ENCODE assay signal across 2 cellular contexts in the genomic region with DNA sequence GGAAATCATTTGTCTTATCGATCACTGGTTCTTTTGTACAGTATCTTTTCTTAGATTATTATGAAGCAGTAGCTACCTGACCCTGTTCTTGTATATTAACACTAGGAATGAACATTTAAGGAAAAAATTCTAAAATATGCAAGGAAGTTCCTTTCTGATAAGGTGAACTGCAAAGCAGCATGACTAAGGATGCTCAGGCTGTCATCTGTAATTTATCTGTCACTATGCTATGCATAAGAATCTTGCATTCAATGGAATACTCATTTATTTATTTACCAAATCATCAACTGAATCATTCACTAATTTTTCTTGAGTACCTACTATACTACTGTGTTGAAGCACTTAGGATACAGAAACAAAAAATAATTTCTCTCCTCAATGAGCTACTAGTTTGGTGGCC.
TF ChIP-seq lines count a peak whose summit lies in the region.

No MANE protein-coding gene starts in this region.

TF ChIP-seq in SK-N-SH, 30 proteins besides CTCF, POLR2A, EP300 and RAD21:
- TF ChIP-seq TCF12 (IDR thresholded peaks at IDR 0.05) (peak; percentile 48; the same call in 1 of the 2 replicates), FOSL2 (IDR thresholded peaks at IDR 0.05; ENCODE audit: borderline replicate concordance, low read depth) (peak; percentile 35; the same call in 1 of the 2 replicates), SIN3A (IDR thresholded peaks at IDR 0.05; ENCODE audit: borderline replicate concordance, low read depth, low read length) (no peak), NRF1 (IDR thresholded peaks at IDR 0.05; ENCODE audit: low read depth, low read length) (no peak), SMC3 (IDR thresholded peaks at IDR 0.05; ENCODE audit: low read depth, low read length) (no peak), YY1 (IDR thresholded peaks at IDR 0.05; ENCODE audit: low read depth) (no peak), TEAD4 (IDR thresholded peaks at IDR 0.05; ENCODE audit: borderline replicate concordance, insufficient read depth) (no peak), POLR2AphosphoS5 (IDR thresholded peaks at IDR 0.05; ENCODE audit: low read depth, low read length) (no peak)
- TF ChIP-seq, protein P1, sequence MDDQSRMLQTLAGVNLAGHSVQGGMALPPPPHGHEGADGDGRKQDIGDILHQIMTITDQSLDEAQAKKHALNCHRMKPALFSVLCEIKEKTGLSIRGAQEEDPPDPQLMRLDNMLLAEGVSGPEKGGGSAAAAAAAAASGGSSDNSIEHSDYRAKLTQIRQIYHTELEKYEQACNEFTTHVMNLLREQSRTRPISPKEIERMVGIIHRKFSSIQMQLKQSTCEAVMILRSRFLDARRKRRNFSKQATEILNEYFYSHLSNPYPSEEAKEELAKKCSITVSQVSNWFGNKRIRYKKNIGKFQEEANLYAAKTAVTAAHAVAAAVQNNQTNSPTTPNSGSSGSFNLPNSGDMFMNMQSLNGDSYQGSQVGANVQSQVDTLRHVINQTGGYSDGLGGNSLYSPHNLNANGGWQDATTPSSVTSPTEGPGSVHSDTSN (IDR thresholded peaks at IDR 0.05) = peak; percentile 88
- TF ChIP-seq, protein P2, sequence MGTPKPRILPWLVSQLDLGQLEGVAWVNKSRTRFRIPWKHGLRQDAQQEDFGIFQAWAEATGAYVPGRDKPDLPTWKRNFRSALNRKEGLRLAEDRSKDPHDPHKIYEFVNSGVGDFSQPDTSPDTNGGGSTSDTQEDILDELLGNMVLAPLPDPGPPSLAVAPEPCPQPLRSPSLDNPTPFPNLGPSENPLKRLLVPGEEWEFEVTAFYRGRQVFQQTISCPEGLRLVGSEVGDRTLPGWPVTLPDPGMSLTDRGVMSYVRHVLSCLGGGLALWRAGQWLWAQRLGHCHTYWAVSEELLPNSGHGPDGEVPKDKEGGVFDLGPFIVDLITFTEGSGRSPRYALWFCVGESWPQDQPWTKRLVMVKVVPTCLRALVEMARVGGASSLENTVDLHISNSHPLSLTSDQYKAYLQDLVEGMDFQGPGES (IDR thresholded peaks at IDR 0.05; ENCODE audit: low read depth, low read length) = no peak
- TF ChIP-seq, protein P3, sequence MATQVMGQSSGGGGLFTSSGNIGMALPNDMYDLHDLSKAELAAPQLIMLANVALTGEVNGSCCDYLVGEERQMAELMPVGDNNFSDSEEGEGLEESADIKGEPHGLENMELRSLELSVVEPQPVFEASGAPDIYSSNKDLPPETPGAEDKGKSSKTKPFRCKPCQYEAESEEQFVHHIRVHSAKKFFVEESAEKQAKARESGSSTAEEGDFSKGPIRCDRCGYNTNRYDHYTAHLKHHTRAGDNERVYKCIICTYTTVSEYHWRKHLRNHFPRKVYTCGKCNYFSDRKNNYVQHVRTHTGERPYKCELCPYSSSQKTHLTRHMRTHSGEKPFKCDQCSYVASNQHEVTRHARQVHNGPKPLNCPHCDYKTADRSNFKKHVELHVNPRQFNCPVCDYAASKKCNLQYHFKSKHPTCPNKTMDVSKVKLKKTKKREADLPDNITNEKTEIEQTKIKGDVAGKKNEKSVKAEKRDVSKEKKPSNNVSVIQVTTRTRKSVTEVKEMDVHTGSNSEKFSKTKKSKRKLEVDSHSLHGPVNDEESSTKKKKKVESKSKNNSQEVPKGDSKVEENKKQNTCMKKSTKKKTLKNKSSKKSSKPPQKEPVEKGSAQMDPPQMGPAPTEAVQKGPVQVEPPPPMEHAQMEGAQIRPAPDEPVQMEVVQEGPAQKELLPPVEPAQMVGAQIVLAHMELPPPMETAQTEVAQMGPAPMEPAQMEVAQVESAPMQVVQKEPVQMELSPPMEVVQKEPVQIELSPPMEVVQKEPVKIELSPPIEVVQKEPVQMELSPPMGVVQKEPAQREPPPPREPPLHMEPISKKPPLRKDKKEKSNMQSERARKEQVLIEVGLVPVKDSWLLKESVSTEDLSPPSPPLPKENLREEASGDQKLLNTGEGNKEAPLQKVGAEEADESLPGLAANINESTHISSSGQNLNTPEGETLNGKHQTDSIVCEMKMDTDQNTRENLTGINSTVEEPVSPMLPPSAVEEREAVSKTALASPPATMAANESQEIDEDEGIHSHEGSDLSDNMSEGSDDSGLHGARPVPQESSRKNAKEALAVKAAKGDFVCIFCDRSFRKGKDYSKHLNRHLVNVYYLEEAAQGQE (IDR thresholded peaks at IDR 0.05; ENCODE audit: low read depth, low read length) = no peak
- TF ChIP-seq, protein P4, sequence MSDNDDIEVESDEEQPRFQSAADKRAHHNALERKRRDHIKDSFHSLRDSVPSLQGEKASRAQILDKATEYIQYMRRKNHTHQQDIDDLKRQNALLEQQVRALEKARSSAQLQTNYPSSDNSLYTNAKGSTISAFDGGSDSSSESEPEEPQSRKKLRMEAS (IDR thresholded peaks at IDR 0.05; ENCODE audit: low read depth) = no peak

TF ChIP-seq in K562, 482 proteins besides CTCF, POLR2A, EP300 and RAD21:
- TF ChIP-seq, protein P5, sequence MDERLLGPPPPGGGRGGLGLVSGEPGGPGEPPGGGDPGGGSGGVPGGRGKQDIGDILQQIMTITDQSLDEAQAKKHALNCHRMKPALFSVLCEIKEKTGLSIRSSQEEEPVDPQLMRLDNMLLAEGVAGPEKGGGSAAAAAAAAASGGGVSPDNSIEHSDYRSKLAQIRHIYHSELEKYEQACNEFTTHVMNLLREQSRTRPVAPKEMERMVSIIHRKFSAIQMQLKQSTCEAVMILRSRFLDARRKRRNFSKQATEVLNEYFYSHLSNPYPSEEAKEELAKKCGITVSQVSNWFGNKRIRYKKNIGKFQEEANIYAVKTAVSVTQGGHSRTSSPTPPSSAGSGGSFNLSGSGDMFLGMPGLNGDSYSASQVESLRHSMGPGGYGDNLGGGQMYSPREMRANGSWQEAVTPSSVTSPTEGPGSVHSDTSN (CRISPR knock-in tag; IDR thresholded peaks at IDR 0.05; ENCODE audit: low read depth) = no peak
- TF ChIP-seq, protein P5 (tag; conservative IDR thresholded peaks at IDR 0.05; ENCODE audit: low read depth) = peak; percentile 64
- TF ChIP-seq GATAD2B (IDR thresholded peaks at IDR 0.05; ENCODE audit: borderline replicate concordance) (no peak), TSC22D4 (tag; IDR thresholded peaks at IDR 0.05) (no peak), NONO (IDR thresholded peaks at IDR 0.05; ENCODE audit: low read depth in 2 of 2, low read length in 1 of 2) (no peak), MEIS2 (IDR thresholded peaks at IDR 0.05; ENCODE audit: partially characterized antibody) (peak; percentile 73), CC2D1A (IDR thresholded peaks at IDR 0.05) (no peak), KDM1A (IDR thresholded peaks at IDR 0.05) (no peak), MAFG (tag; conservative IDR thresholded peaks at IDR 0.05) (0 out of 2 replicates have a peak, but pooled peaks have one; percentile 13)
- TF ChIP-seq, protein P6, sequence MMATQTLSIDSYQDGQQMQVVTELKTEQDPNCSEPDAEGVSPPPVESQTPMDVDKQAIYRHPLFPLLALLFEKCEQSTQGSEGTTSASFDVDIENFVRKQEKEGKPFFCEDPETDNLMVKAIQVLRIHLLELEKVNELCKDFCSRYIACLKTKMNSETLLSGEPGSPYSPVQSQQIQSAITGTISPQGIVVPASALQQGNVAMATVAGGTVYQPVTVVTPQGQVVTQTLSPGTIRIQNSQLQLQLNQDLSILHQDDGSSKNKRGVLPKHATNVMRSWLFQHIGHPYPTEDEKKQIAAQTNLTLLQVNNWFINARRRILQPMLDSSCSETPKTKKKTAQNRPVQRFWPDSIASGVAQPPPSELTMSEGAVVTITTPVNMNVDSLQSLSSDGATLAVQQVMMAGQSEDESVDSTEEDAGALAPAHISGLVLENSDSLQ (IDR thresholded peaks at IDR 0.05) = peak; percentile 17; the same call in 1 of the 2 replicates
- TF ChIP-seq, protein P7, sequence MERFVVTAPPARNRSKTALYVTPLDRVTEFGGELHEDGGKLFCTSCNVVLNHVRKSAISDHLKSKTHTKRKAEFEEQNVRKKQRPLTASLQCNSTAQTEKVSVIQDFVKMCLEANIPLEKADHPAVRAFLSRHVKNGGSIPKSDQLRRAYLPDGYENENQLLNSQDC (CRISPR knock-in tag; IDR thresholded peaks at IDR 0.05) = no peak
- TF ChIP-seq, protein P8, sequence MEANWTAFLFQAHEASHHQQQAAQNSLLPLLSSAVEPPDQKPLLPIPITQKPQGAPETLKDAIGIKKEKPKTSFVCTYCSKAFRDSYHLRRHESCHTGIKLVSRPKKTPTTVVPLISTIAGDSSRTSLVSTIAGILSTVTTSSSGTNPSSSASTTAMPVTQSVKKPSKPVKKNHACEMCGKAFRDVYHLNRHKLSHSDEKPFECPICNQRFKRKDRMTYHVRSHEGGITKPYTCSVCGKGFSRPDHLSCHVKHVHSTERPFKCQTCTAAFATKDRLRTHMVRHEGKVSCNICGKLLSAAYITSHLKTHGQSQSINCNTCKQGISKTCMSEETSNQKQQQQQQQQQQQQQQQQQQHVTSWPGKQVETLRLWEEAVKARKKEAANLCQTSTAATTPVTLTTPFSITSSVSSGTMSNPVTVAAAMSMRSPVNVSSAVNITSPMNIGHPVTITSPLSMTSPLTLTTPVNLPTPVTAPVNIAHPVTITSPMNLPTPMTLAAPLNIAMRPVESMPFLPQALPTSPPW (CRISPR knock-in tag; IDR thresholded peaks at IDR 0.05) = no peak
